11 cellular contexts compared by ENCODE assay signal in the genomic region with DNA sequence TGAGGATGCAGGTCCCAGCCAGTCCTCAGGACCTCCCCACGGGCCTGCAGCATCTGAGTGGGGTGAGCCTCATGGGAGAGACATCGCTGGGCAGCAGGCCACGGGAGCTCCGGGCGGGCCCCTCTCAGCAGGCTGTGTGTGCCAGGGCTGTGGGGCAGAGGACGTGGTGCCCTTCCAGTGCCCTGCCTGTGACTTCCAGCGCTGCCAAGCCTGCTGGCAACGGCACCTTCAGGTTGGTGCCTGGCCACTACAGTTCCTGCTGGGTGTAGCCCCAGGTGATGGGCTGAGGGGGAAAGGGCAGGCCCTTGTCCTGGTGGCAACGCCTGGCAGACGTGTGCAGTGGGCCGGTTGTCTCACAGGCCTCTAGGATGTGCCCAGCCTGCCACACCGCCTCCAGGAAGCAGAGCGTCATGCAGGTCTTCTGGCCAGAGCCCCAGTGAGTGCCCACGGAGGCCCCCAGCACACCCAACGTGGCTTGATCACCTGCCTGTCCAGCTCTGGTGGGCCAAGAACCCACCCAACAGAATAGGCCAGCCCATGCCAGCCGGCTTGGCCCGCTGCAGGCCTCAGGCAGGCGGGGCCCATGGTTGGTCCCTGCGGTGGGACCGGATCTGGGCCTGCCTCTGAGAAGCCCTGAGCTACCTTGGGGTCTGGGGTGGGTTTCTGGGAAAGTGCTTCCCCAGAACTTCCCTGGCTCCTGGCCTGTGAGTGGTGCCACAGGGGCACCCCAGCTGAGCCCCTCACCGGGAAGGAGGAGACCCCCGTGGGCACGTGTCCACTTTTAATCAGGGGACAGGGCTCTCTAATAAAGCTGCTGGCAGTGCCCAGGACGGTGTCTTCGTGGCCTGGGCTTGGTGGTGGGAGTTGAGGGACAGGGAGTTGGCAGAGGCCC. TPM values are rescaled to one million over a fixed set of nuclear protein-coding genes. Genes with fewer than 3 reads are reported as not detected.
DNase-seq lines count a peak whose midpoint lies in the region; ATAC-seq, FAIRE-seq and TF ChIP-seq lines count a peak whose summit lies in the region.
"Had no signal": no experiment of that assay in that cellular context is flagged by ENCODE, and none has a peak within 500 bp of the region (broad histone marks: within the 10 kb centered on the region; RNA-seq: fewer than 3 reads in every experiment).

No MANE protein-coding gene starts in this region.

- TF ChIP-seq RAD21 in HepG2 (CRISPR knock-in tag; IDR thresholded peaks at IDR 0.05) = no peak

- no peak for FAIRE-seq in HepG2 (lab: Jason Lieb, UNC)
- FAIRE-seq: RCC 7860 had no signal

- H3K27ac Mint-ChIP-seq in osteocyte (ENCODE audit: unreplicated experiment) = no peak overlapping the region
- H3K27ac Mint-ChIP-seq: activated T-helper 1 cell treated with anti-CD3 and anti-CD28 coated beads, Interleukin-12 subunit alpha, Interleukin-12 subunit beta, Interleukin-2, Interleukin-4 antibody, amounts not matched to agents 30 ng/mL and 10 ng/mL and 1 ng/mL, durations not matched to agents 14 hours and 24 hours and 36 hours had no signal

- no peaks in the 10 kb centered on the region for H3K9me3 ChIP-seq in HEK293 (ENCODE audit: control insufficient read depth, insufficient read depth, low read depth, low read length)
- no peaks in the 10 kb centered on the region for H3K9me3 ChIP-seq in HepG2 (ENCODE audit: low read length)
- H3K9me3 ChIP-seq in gastrocnemius medialis = no peaks in the 10 kb centered on the region
- H3K9me3 ChIP-seq: psoas muscle had no signal

- no peaks in the 10 kb centered on the region for H3K36me3 Mint-ChIP-seq in osteocyte (ENCODE audit: unreplicated experiment)

- no peak overlapping the region for H3K4me3 Mint-ChIP-seq in osteocyte (ENCODE audit: unreplicated experiment)
- H3K4me3 Mint-ChIP-seq: activated T-helper 1 cell treated with anti-CD3 and anti-CD28 coated beads, Interleukin-12 subunit alpha, Interleukin-12 subunit beta, Interleukin-2, Interleukin-4 antibody, amounts not matched to agents 30 ng/mL and 10 ng/mL and 1 ng/mL, durations not matched to agents 14 hours and 24 hours and 36 hours had no signal

- H4K20me1 ChIP-seq in HepG2 (ENCODE audit: insufficient read depth, low read length) = peaks cover 4% of the 10 kb centered on the region; the same call in 1 of the 2 replicates

- DNase-seq in 8988T = peak; percentile 53
- DNase-seq in coronary artery (ENCODE audit: low spot score) = peak; percentile 70
- DNase-seq in HepG2 (ENCODE audit: low spot score) = no peak
- DNase-seq in gastrocnemius medialis = no peak
- DNase-seq in osteocyte (ENCODE audit: extremely low spot score, unreplicated experiment) = no peak
- no peak for DNase-seq in CD1c-positive myeloid dendritic cell (ENCODE audit: extremely low spot score)

- H2AFZ ChIP-seq in HepG2 (ENCODE audit: low read length) = no peak overlapping the region

- no peaks in the 10 kb centered on the region for H3K9me3 Mint-ChIP-seq in osteocyte (ENCODE audit: unreplicated experiment)
- H3K9me3 Mint-ChIP-seq: activated T-helper 1 cell treated with anti-CD3 and anti-CD28 coated beads, Interleukin-12 subunit alpha, Interleukin-12 subunit beta, Interleukin-2, Interleukin-4 antibody, amounts not matched to agents 30 ng/mL and 10 ng/mL and 1 ng/mL, durations not matched to agents 14 hours and 24 hours and 36 hours had no signal

- H3K9ac ChIP-seq in HepG2 (ENCODE audit: insufficient read depth, low read depth, low read length) = no peak overlapping the region

- no peaks in the 10 kb centered on the region for H3K4me1 ChIP-seq in HEK293 (ENCODE audit: control insufficient read depth, insufficient read depth, low read length)
- peaks cover 21% of the 10 kb centered on the region for H3K4me1 ChIP-seq in HepG2 (ENCODE audit: insufficient read depth, low read length)
- H3K4me1 ChIP-seq in gastrocnemius medialis = peaks cover 30 to 32% of the 10 kb centered on the region in 2 donors

- POLR2A ChIA-PET in HEK293 (lab: Yijun Ruan, JAX) (interaction anchor here (1.6 kb wide), 1 partner anchor 13 kb away, joined by 5 read pairs; a partner anchor contains a TSS), HepG2 (lab: Yijun Ruan, JAX) (interaction anchor here (0.7 to 1.7 kb wide), 2 partner anchors 12 to 13 kb away, joined by 3 to 9 read pairs; a partner anchor contains a TSS)

- TF ChIP-seq CTCF in HEK293 (tag by site-specific recombination; IDR thresholded peaks at IDR 0.05) = no peak
- no peak for TF ChIP-seq CTCF in coronary artery (IDR thresholded peaks at IDR 0.05)
- TF ChIP-seq CTCF in HepG2 (CRISPR knock-in tag; IDR thresholded peaks at IDR 0.05) = no peak
- no peak for TF ChIP-seq CTCF in gastrocnemius medialis (IDR thresholded peaks at IDR 0.05 in 4 of 5, conservative IDR thresholded peaks at IDR 0.05 in 1 of 5)
- TF ChIP-seq CTCF in osteocyte (IDR thresholded peaks at IDR 0.05) = no peak

- no peak overlapping the region for H3K4me3 ChIP-seq in HEK293 (ENCODE audit: low read depth, low read length)
- H3K4me3 ChIP-seq in coronary artery = no peak overlapping the region
- H3K4me3 ChIP-seq in HepG2 (replicated peaks in 1 of 3; ENCODE audit: insufficient read depth in 1 of 3, low read depth in 2 of 3, low read length in 3 of 3) = no peak overlapping the region
- H3K4me3 ChIP-seq in gastrocnemius medialis = no peak overlapping the region

- in situ Hi-C loops in HepG2 (cut with HindIII; ENCODE audit: extremely low pct_ligation_motif_present, low pct_unique_long_range_greater_than_20kb) (no loop called here), gastrocnemius medialis (cut with MboI; ENCODE audit: low sequenced_read_pairs in 4 of 4) (no loop called here)

- H3K79me2 ChIP-seq in HepG2 (ENCODE audit: insufficient read depth, low read length) = no peaks in the 10 kb centered on the region

- WGBS in HepG2 (ENCODE audit: low lambda C conversion rate) = 93% methylated on average over 13 of the region's 25 CpGs

- ATAC-seq in HepG2 = peak; percentile 0
- no peak for ATAC-seq in HG03108 (IDR thresholded peaks at IDR 0.05; ENCODE audit: unreplicated experiment)
- ATAC-seq in gastrocnemius medialis = no peak

- H3K27me3 ChIP-seq in HepG2 (ENCODE audit: control insufficient read depth in 1 of 2, insufficient read depth in 2 of 2, low read length in 2 of 2) (no peaks in the 10 kb centered on the region), gastrocnemius medialis (no peaks in the 10 kb centered on the region)

- intact Hi-C loops in HepG2 (cut with micrococcal nuclease; ENCODE audit: unreplicated experiment) (no loop called here), gastrocnemius medialis (cut with DNase I; ENCODE audit: low total_unique reads) (no loop called here)

- CTCF ChIA-PET in HEK293 (lab: Yijun Ruan, JAX) (no interaction called here), HepG2 (lab: Yijun Ruan, JAX; ENCODE audit: low intra/inter-chr PET ratio, low total read pairs) (no interaction called here)

- H3K27me3 Mint-ChIP-seq in osteocyte (ENCODE audit: unreplicated experiment) = no peaks in the 10 kb centered on the region

- TF ChIP-seq EP300 in HepG2 (IDR thresholded peaks at IDR 0.05; ENCODE audit: low read depth in 2 of 2, low read length in 2 of 2) = no peak
- no peak for TF ChIP-seq EP300 in HepG2 (CRISPR knock-in tag; IDR thresholded peaks at IDR 0.05; ENCODE audit: borderline replicate concordance)

- H3K36me3 ChIP-seq in HEK293 (ENCODE audit: control insufficient read depth in 2 of 2, insufficient read depth in 1 of 2, low read length in 2 of 2) = peaks cover 0 to 23% of the 10 kb centered on the region in 2 experiments; a peak in 1 of 3 replicates
- peaks cover 4% of the 10 kb centered on the region in 2 experiments; a peak in 4 of 5 replicates for H3K36me3 ChIP-seq in HepG2 (replicated peaks in 1 of 2; ENCODE audit: control insufficient read depth in 1 of 2, insufficient read depth in 2 of 2, low read length in 2 of 2)
- peaks cover 0 to 7% of the 10 kb centered on the region in 2 donors for H3K36me3 ChIP-seq in gastrocnemius medialis

- H3K27ac ChIP-seq in HEK293 (ENCODE audit: extremely low read depth, low read depth, low read length) = no peak overlapping the region
- peak overlapping the region in 1 of 2 donors; percentile 56 for H3K27ac ChIP-seq in coronary artery
- H3K27ac ChIP-seq in HepG2 (ENCODE audit: extremely low read length, insufficient read depth, low read length) = no peak overlapping the region
- H3K27ac ChIP-seq in gastrocnemius medialis = no peak overlapping the region
- H3K27ac ChIP-seq: psoas muscle had no signal

- H3K4me1 Mint-ChIP-seq in osteocyte (ENCODE audit: unreplicated experiment) = peaks cover 43% of the 10 kb centered on the region

- TF ChIP-seq POLR2A in HepG2 (IDR thresholded peaks at IDR 0.05; ENCODE audit: insufficient read depth in 1 of 2, low read depth in 2 of 2, low read length in 2 of 2) (peak; percentile 33 to 51; a peak in 2 of 4 replicates), gastrocnemius medialis (IDR thresholded peaks at IDR 0.05) (no peak)

- no TSS peak for BruUV-seq in HepG2 (replicated peaks; lab: Mats Ljungman, UMichigan)

- H3K4me2 ChIP-seq in HepG2 (ENCODE audit: low read depth, low read length) = no peak overlapping the region

RNA-seq across cellular contexts. Expression of a gene that starts 0.8 kb away (rescaled TPM):
- not detected in 2 replicates for total RNA-seq in HepG2 (2016; rRNA removed; fragmentation: Illumina TruSeq; extraction: Trizol)
- total RNA-seq in HepG2 (2016; cell fraction: cytosol; rRNA removed; fragmentation: Illumina TruSeq; extraction: Trizol; ENCODE audit: low read depth) = not detected in 2 replicates
- total RNA-seq in HepG2 (2016; cell fraction: insoluble cytoplasmic fraction; rRNA removed; fragmentation: Illumina TruSeq; extraction: Trizol) = not detected in 2 replicates
- total RNA-seq in HepG2 (2016; cell fraction: membrane; rRNA removed; fragmentation: Illumina TruSeq; extraction: Trizol) = not detected in 2 replicates
- total RNA-seq in HepG2 (2016; cell fraction: nucleus; rRNA removed; fragmentation: Illumina TruSeq; extraction: Trizol) = not detected in 2 replicates
- 0.24 and 0.86 TPM in 2 replicates for polyA plus RNA-seq in HepG2 (2011; rRNA removed)
- 0.45 and 1.3 TPM in 2 replicates for polyA plus RNA-seq in HepG2 (2011; cell fraction: cytosol; rRNA removed)
- 22.5 and 36.0 TPM in 2 replicates for polyA plus RNA-seq in HepG2 (2011; cell fraction: nucleus; rRNA removed)
- 0.55 TPM in 1 of 2 replicates, not detected in the other for polyA plus RNA-seq in HepG2 (2012)
- polyA plus RNA-seq in HepG2 (2016; cell fraction: cytosol; fragmentation: Illumina TruSeq; extraction: Trizol; ENCODE audit: low read depth) = 0.45 and 0.48 TPM in 2 replicates
- 0.32 TPM in 1 of 2 replicates, not detected in the other for polyA plus RNA-seq in HepG2 (2016; cell fraction: insoluble cytoplasmic fraction; fragmentation: Illumina TruSeq; extraction: Trizol; ENCODE audit: low read depth)
- 0.37 and 0.71 TPM in 2 replicates for polyA plus RNA-seq in HepG2 (2016; cell fraction: membrane; fragmentation: Illumina TruSeq; extraction: Trizol; ENCODE audit: low read depth)
- not detected in 2 replicates for polyA plus RNA-seq in HepG2 (2016; cell fraction: nucleus; fragmentation: Illumina TruSeq; extraction: Trizol; ENCODE audit: insufficient read depth, low read depth)
- not detected in 2 replicates for polyA minus RNA-seq in HepG2 (2011; rRNA and poly(A)+ RNA removed; ENCODE audit: low replicate concordance)
- polyA minus RNA-seq in HepG2 (2011; cell fraction: cytosol; rRNA and poly(A)+ RNA removed) = not detected in 2 replicates
- polyA minus RNA-seq in HepG2 (2011; cell fraction: nucleus; rRNA and poly(A)+ RNA removed) = not detected in 2 replicates
- 1 to 10 TPM; 1.2 to 4.8 (median 3.1) TPM for total RNA-seq in gastrocnemius medialis
- total RNA-seq in osteocyte = 0.84 and 2.3 TPM in 2 replicates
- total RNA-seq: activated T-helper 1 cell treated with anti-CD3 and anti-CD28 coated beads, Interleukin-12 subunit alpha, Interleukin-12 subunit beta, Interleukin-2, Interleukin-4 antibody, amounts not matched to agents 30 ng/mL and 10 ng/mL and 1 ng/mL, durations not matched to agents 14 hours and 24 hours and 36 hours had no signal

RNA-seq across cellular contexts. Expression of a gene that starts 12.1 kb away (rescaled TPM):
- total RNA-seq in HepG2 (2016; rRNA removed; fragmentation: Illumina TruSeq; extraction: Trizol) (33.7 and 51.1 TPM in 2 replicates), gastrocnemius medialis (10 to 100 TPM; 26.9 to 35.1 (median 27.8) TPM), osteocyte (46.1 and 46.7 TPM in 2 replicates)
- 9.6 and 11.5 TPM in 2 replicates for total RNA-seq in HepG2 (2016; cell fraction: cytosol; rRNA removed; fragmentation: Illumina TruSeq; extraction: Trizol; ENCODE audit: low read depth)
- 31.8 and 53.2 TPM in 2 replicates for total RNA-seq in HepG2 (2016; cell fraction: insoluble cytoplasmic fraction; rRNA removed; fragmentation: Illumina TruSeq; extraction: Trizol)
- 22.2 and 23.1 TPM in 2 replicates for total RNA-seq in HepG2 (2016; cell fraction: membrane; rRNA removed; fragmentation: Illumina TruSeq; extraction: Trizol)
- total RNA-seq in HepG2 (2016; cell fraction: nucleus; rRNA removed; fragmentation: Illumina TruSeq; extraction: Trizol) = 37.5 and 46.0 TPM in 2 replicates
- polyA plus RNA-seq in HepG2 (2011; rRNA removed) = 32.0 and 42.8 TPM in 2 replicates
- 48.5 and 49.6 TPM in 2 replicates for polyA plus RNA-seq in HepG2 (2011; cell fraction: cytosol; rRNA removed)
- 123 and 125 TPM in 2 replicates for polyA plus RNA-seq in HepG2 (2011; cell fraction: nucleus; rRNA removed)
- 26.6 and 30.7 TPM in 2 replicates for polyA plus RNA-seq in HepG2 (2012)
- polyA plus RNA-seq in HepG2 (2016; cell fraction: cytosol; fragmentation: Illumina TruSeq; extraction: Trizol; ENCODE audit: low read depth) = 8.8 and 9.1 TPM in 2 replicates
- 30.0 and 34.6 TPM in 2 replicates for polyA plus RNA-seq in HepG2 (2016; cell fraction: insoluble cytoplasmic fraction; fragmentation: Illumina TruSeq; extraction: Trizol; ENCODE audit: low read depth)
- 12.6 and 13.5 TPM in 2 replicates for polyA plus RNA-seq in HepG2 (2016; cell fraction: membrane; fragmentation: Illumina TruSeq; extraction: Trizol; ENCODE audit: low read depth)
- polyA plus RNA-seq in HepG2 (2016; cell fraction: nucleus; fragmentation: Illumina TruSeq; extraction: Trizol; ENCODE audit: insufficient read depth, low read depth) = 86.0 and 91.0 TPM in 2 replicates
- polyA minus RNA-seq in HepG2 (2011; rRNA and poly(A)+ RNA removed; ENCODE audit: low replicate concordance) = 28.5 and 35.1 TPM in 2 replicates
- 10.4 and 12.4 TPM in 2 replicates for polyA minus RNA-seq in HepG2 (2011; cell fraction: cytosol; rRNA and poly(A)+ RNA removed)
- 55.9 and 67.1 TPM in 2 replicates for polyA minus RNA-seq in HepG2 (2011; cell fraction: nucleus; rRNA and poly(A)+ RNA removed)

RNA-seq across cellular contexts. Expression of a gene that starts 12.2 kb away (rescaled TPM):
- 40.2 and 41.9 TPM in 2 replicates for total RNA-seq in HepG2 (2016; rRNA removed; fragmentation: Illumina TruSeq; extraction: Trizol)
- total RNA-seq in HepG2 (2016; cell fraction: cytosol; rRNA removed; fragmentation: Illumina TruSeq; extraction: Trizol; ENCODE audit: low read depth) = 34.8 and 37.0 TPM in 2 replicates
- total RNA-seq in HepG2 (2016; cell fraction: insoluble cytoplasmic fraction; rRNA removed; fragmentation: Illumina TruSeq; extraction: Trizol) = 37.7 and 46.6 TPM in 2 replicates
- 18.3 and 22.0 TPM in 2 replicates for total RNA-seq in HepG2 (2016; cell fraction: membrane; rRNA removed; fragmentation: Illumina TruSeq; extraction: Trizol)
- 23.9 and 24.8 TPM in 2 replicates for total RNA-seq in HepG2 (2016; cell fraction: nucleus; rRNA removed; fragmentation: Illumina TruSeq; extraction: Trizol)
- 23.0 and 32.8 TPM in 2 replicates for polyA plus RNA-seq in HepG2 (2011; rRNA removed)
- polyA plus RNA-seq in HepG2 (2011; cell fraction: cytosol; rRNA removed) = 17.1 and 24.8 TPM in 2 replicates
- polyA plus RNA-seq in HepG2 (2011; cell fraction: nucleus; rRNA removed) = 93.0 and 104 TPM in 2 replicates
- 16.8 and 17.7 TPM in 2 replicates for polyA plus RNA-seq in HepG2 (2012)
- polyA plus RNA-seq in HepG2 (2016; cell fraction: cytosol; fragmentation: Illumina TruSeq; extraction: Trizol; ENCODE audit: low read depth) = 4.5 and 5.1 TPM in 2 replicates
- 36.0 and 43.8 TPM in 2 replicates for polyA plus RNA-seq in HepG2 (2016; cell fraction: insoluble cytoplasmic fraction; fragmentation: Illumina TruSeq; extraction: Trizol; ENCODE audit: low read depth)
- 9.1 and 10.0 TPM in 2 replicates for polyA plus RNA-seq in HepG2 (2016; cell fraction: membrane; fragmentation: Illumina TruSeq; extraction: Trizol; ENCODE audit: low read depth)
- 70.9 and 80.9 TPM in 2 replicates for polyA plus RNA-seq in HepG2 (2016; cell fraction: nucleus; fragmentation: Illumina TruSeq; extraction: Trizol; ENCODE audit: insufficient read depth, low read depth)
- 12.8 and 40.1 TPM in 2 replicates for polyA minus RNA-seq in HepG2 (2011; rRNA and poly(A)+ RNA removed; ENCODE audit: low replicate concordance)
- 9.3 and 9.5 TPM in 2 replicates for polyA minus RNA-seq in HepG2 (2011; cell fraction: cytosol; rRNA and poly(A)+ RNA removed)
- 13.8 and 15.9 TPM in 2 replicates for polyA minus RNA-seq in HepG2 (2011; cell fraction: nucleus; rRNA and poly(A)+ RNA removed)
- total RNA-seq in gastrocnemius medialis = 10 to 100 TPM; 13.4 to 20.8 (median 15.5) TPM
- total RNA-seq in osteocyte = 24.3 and 28.0 TPM in 2 replicates

RNA-seq across cellular contexts. Expression of a gene that starts 37.6 kb away (rescaled TPM):
- 10.9 and 21.8 TPM in 2 replicates for total RNA-seq in HepG2 (2016; rRNA removed; fragmentation: Illumina TruSeq; extraction: Trizol)
- 1.6 and 2.4 TPM in 2 replicates for total RNA-seq in HepG2 (2016; cell fraction: cytosol; rRNA removed; fragmentation: Illumina TruSeq; extraction: Trizol; ENCODE audit: low read depth)
- 8.3 and 23.6 TPM in 2 replicates for total RNA-seq in HepG2 (2016; cell fraction: insoluble cytoplasmic fraction; rRNA removed; fragmentation: Illumina TruSeq; extraction: Trizol)
- total RNA-seq in HepG2 (2016; cell fraction: membrane; rRNA removed; fragmentation: Illumina TruSeq; extraction: Trizol) = 4.7 and 6.3 TPM in 2 replicates
- 34.3 and 37.2 TPM in 2 replicates for total RNA-seq in HepG2 (2016; cell fraction: nucleus; rRNA removed; fragmentation: Illumina TruSeq; extraction: Trizol)
- polyA plus RNA-seq in HepG2 (2011; rRNA removed) = 29.5 and 36.4 TPM in 2 replicates
- polyA plus RNA-seq in HepG2 (2011; cell fraction: cytosol; rRNA removed) = 3.8 and 9.1 TPM in 2 replicates
- polyA plus RNA-seq in HepG2 (2011; cell fraction: nucleus; rRNA removed) = 268 and 385 TPM in 2 replicates
- 16.7 and 17.6 TPM in 2 replicates for polyA plus RNA-seq in HepG2 (2012)
- polyA plus RNA-seq in HepG2 (2016; cell fraction: cytosol; fragmentation: Illumina TruSeq; extraction: Trizol; ENCODE audit: low read depth) = 1.9 TPM in 2 replicates
- 8.6 and 15.7 TPM in 2 replicates for polyA plus RNA-seq in HepG2 (2016; cell fraction: insoluble cytoplasmic fraction; fragmentation: Illumina TruSeq; extraction: Trizol; ENCODE audit: low read depth)
- polyA plus RNA-seq in HepG2 (2016; cell fraction: membrane; fragmentation: Illumina TruSeq; extraction: Trizol; ENCODE audit: low read depth) = 4.9 and 5.5 TPM in 2 replicates
- polyA plus RNA-seq in HepG2 (2016; cell fraction: nucleus; fragmentation: Illumina TruSeq; extraction: Trizol; ENCODE audit: insufficient read depth, low read depth) = 117 and 129 TPM in 2 replicates
- 47.6 and 86.8 TPM in 2 replicates for polyA minus RNA-seq in HepG2 (2011; rRNA and poly(A)+ RNA removed; ENCODE audit: low replicate concordance)
- polyA minus RNA-seq in HepG2 (2011; cell fraction: cytosol; rRNA and poly(A)+ RNA removed) = 5.5 and 5.7 TPM in 2 replicates
- 78.0 and 85.2 TPM in 2 replicates for polyA minus RNA-seq in HepG2 (2011; cell fraction: nucleus; rRNA and poly(A)+ RNA removed)
- total RNA-seq in gastrocnemius medialis = 1 to 10 TPM; 2.4 to 9.1 (median 6.0) TPM
- total RNA-seq in osteocyte = 34.1 and 35.5 TPM in 2 replicates

RNA-seq across cellular contexts. Expression of a gene that starts 40.8 kb away (rescaled TPM):
- total RNA-seq in HepG2 (2016; rRNA removed; fragmentation: Illumina TruSeq; extraction: Trizol) (51.5 and 61.5 TPM in 2 replicates), gastrocnemius medialis (1 to 10 TPM; 2.0 to 6.3 (median 4.1) TPM), osteocyte (9.4 and 12.5 TPM in 2 replicates)
- 59.8 and 81.2 TPM in 2 replicates for total RNA-seq in HepG2 (2016; cell fraction: cytosol; rRNA removed; fragmentation: Illumina TruSeq; extraction: Trizol; ENCODE audit: low read depth)
- 46.5 and 57.9 TPM in 2 replicates for total RNA-seq in HepG2 (2016; cell fraction: insoluble cytoplasmic fraction; rRNA removed; fragmentation: Illumina TruSeq; extraction: Trizol)
- total RNA-seq in HepG2 (2016; cell fraction: membrane; rRNA removed; fragmentation: Illumina TruSeq; extraction: Trizol) = 59.4 and 77.4 TPM in 2 replicates
- 31.7 and 32.4 TPM in 2 replicates for total RNA-seq in HepG2 (2016; cell fraction: nucleus; rRNA removed; fragmentation: Illumina TruSeq; extraction: Trizol)
- polyA plus RNA-seq in HepG2 (2011; rRNA removed) = 13.0 and 23.5 TPM in 2 replicates
- polyA plus RNA-seq in HepG2 (2011; cell fraction: cytosol; rRNA removed) = 20.4 and 43.4 TPM in 2 replicates
- 145 and 202 TPM in 2 replicates for polyA plus RNA-seq in HepG2 (2011; cell fraction: nucleus; rRNA removed)
- polyA plus RNA-seq in HepG2 (2012) = 14.6 and 20.3 TPM in 2 replicates
- polyA plus RNA-seq in HepG2 (2016; cell fraction: cytosol; fragmentation: Illumina TruSeq; extraction: Trizol; ENCODE audit: low read depth) = 90.7 and 108 TPM in 2 replicates
- 72.4 and 82.2 TPM in 2 replicates for polyA plus RNA-seq in HepG2 (2016; cell fraction: insoluble cytoplasmic fraction; fragmentation: Illumina TruSeq; extraction: Trizol; ENCODE audit: low read depth)
- polyA plus RNA-seq in HepG2 (2016; cell fraction: membrane; fragmentation: Illumina TruSeq; extraction: Trizol; ENCODE audit: low read depth) = 75.9 and 77.5 TPM in 2 replicates
- 89.9 and 96.0 TPM in 2 replicates for polyA plus RNA-seq in HepG2 (2016; cell fraction: nucleus; fragmentation: Illumina TruSeq; extraction: Trizol; ENCODE audit: insufficient read depth, low read depth)
- 2.1 and 20.3 TPM in 2 replicates for polyA minus RNA-seq in HepG2 (2011; rRNA and poly(A)+ RNA removed; ENCODE audit: low replicate concordance)
- 22.2 and 31.7 TPM in 2 replicates for polyA minus RNA-seq in HepG2 (2011; cell fraction: cytosol; rRNA and poly(A)+ RNA removed)
- polyA minus RNA-seq in HepG2 (2011; cell fraction: nucleus; rRNA and poly(A)+ RNA removed) = 13.2 and 15.8 TPM in 2 replicates

Comparison
In these comparisons a context has a peak if more than half of its experiments do, and no peak if none do; other contexts are left out.
1. DNase-seq: peak in 8988T (single experiment) and coronary artery (single experiment); none in HepG2 (single experiment), gastrocnemius medialis (0 of 2), osteocyte (single experiment) and CD1c-positive myeloid dendritic cell (single experiment).
2. POLR2A ChIP-seq: peak in HepG2 (2 of 2); none in gastrocnemius medialis (0 of 2).